1 cellular context compared by ENCODE assay signal in genomic region chr10:101780818-101781654, GRCh38.
A peak's percentile ranks its signal among the peaks of the same experiment; 100 is the strongest.
TF ChIP-seq lines count a peak whose summit lies in the region.

No MANE protein-coding gene starts in this region.

TF ChIP-seq in HepG2, 621 proteins besides CTCF, POLR2A, EP300 and RAD21 (continues in another document):
- TF ChIP-seq ZNF687 (CRISPR knock-in tag; IDR thresholded peaks at IDR 0.05) (peak; percentile 36; the same call in 1 of the 2 replicates), KDM5A (IDR thresholded peaks at IDR 0.05; ENCODE audit: borderline replicate concordance, low read length) (no peak), ZNF607 (CRISPR knock-in tag; IDR thresholded peaks at IDR 0.05; ENCODE audit: borderline replicate concordance) (no peak), ZNF264 (CRISPR knock-in tag; IDR thresholded peaks at IDR 0.05) (no peak), KDM2A (CRISPR knock-in tag; IDR thresholded peaks at IDR 0.05; ENCODE audit: borderline replicate concordance, low read depth) (peak; percentile 56; the same call in 1 of the 2 replicates), HMGXB4 (CRISPR knock-in tag; IDR thresholded peaks at IDR 0.05; ENCODE audit: borderline replicate concordance in 1 of 2, low read depth in 1 of 2) (peak; percentile 30 to 60; a peak in 1 of 4 replicates), ZBTB44 (CRISPR knock-in tag; IDR thresholded peaks at IDR 0.05) (no peak), ZNF737 (CRISPR knock-in tag; IDR thresholded peaks at IDR 0.05; ENCODE audit: borderline replicate concordance) (no peak), IKZF5 (CRISPR knock-in tag; IDR thresholded peaks at IDR 0.05) (no peak), NONO (IDR thresholded peaks at IDR 0.05) (no peak), NONO (CRISPR knock-in tag; conservative IDR thresholded peaks at IDR 0.05) (no peak), ZNF790 (CRISPR knock-in tag; IDR thresholded peaks at IDR 0.05; ENCODE audit: borderline replicate concordance) (no peak), MAX (IDR thresholded peaks at IDR 0.05) (0 out of 2 replicates have a peak, but pooled peaks have one; percentile 49), KLF15 (CRISPR knock-in tag; IDR thresholded peaks at IDR 0.05; ENCODE audit: borderline replicate concordance) (no peak), ZNF512B (CRISPR knock-in tag; IDR thresholded peaks at IDR 0.05; ENCODE audit: borderline replicate concordance) (peak; percentile 51; the same call in 1 of the 2 replicates), HOXA3 (CRISPR knock-in tag; IDR thresholded peaks at IDR 0.05) (no peak), SNAPC2 (CRISPR knock-in tag; IDR thresholded peaks at IDR 0.05) (no peak), ZNF230 (CRISPR knock-in tag; IDR thresholded peaks at IDR 0.05) (no peak), ZNF574 (CRISPR knock-in tag; IDR thresholded peaks at IDR 0.05) (0 out of 2 replicates have a peak, but pooled peaks have one; percentile 24), SALL1 (CRISPR knock-in tag; IDR thresholded peaks at IDR 0.05) (peak; percentile 56), SAP130 (CRISPR knock-in tag; IDR thresholded peaks at IDR 0.05; ENCODE audit: low read depth) (no peak), ZNF772 (CRISPR knock-in tag; IDR thresholded peaks at IDR 0.05) (no peak), RFX5 (IDR thresholded peaks at IDR 0.05; ENCODE audit: low read depth, low read length) (no peak), KLF13 (CRISPR knock-in tag; IDR thresholded peaks at IDR 0.05) (no peak), SCMH1 (CRISPR knock-in tag; IDR thresholded peaks at IDR 0.05; ENCODE audit: borderline replicate concordance) (no peak), TEAD3 (CRISPR knock-in tag; optimal IDR thresholded peaks at IDR 0.05; ENCODE audit: borderline replicate concordance) (no peak), NFATC3 (CRISPR knock-in tag; IDR thresholded peaks at IDR 0.05) (no peak), ZNF720 (CRISPR knock-in tag; IDR thresholded peaks at IDR 0.05) (no peak), ZNF281 (CRISPR knock-in tag; IDR thresholded peaks at IDR 0.05; ENCODE audit: borderline replicate concordance) (peak; percentile 70; the same call in 1 of the 2 replicates), PAF1 (CRISPR knock-in tag; IDR thresholded peaks at IDR 0.05) (no peak), ZHX1 (CRISPR knock-in tag; IDR thresholded peaks at IDR 0.05; ENCODE audit: low read depth) (no peak), HNF4G (IDR thresholded peaks at IDR 0.05; ENCODE audit: borderline replicate concordance, low read depth, low read length) (no peak), HNF4G (CRISPR knock-in tag; IDR thresholded peaks at IDR 0.05; ENCODE audit: borderline replicate concordance, low read depth) (no peak), HOMEZ (CRISPR knock-in tag; IDR thresholded peaks at IDR 0.05; ENCODE audit: low read depth) (no peak), SP140L (CRISPR knock-in tag; IDR thresholded peaks at IDR 0.05; ENCODE audit: borderline replicate concordance) (no peak)
